ENCODE assay signal across 2 cellular contexts in the genomic region with DNA sequence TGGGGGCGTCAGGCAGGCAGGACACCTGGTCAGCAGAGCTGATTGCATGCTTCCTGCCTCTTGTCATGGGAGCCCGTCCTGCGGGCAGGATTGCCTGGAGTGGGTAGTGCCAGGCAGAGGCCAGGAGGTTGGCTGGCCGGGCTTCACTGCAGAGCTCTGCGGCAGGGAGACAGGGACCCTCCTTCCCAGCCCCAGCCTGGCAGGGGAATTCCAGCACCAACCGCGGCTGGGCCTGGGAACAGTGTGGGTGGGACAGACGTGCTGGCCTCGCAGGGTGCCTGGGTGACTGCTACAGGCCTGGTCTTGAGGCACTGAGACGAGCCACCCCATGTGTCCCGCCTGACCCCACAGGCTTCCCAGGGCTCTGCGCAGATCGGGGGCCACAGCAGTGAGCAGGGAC.
TF ChIP-seq lines count a peak whose summit lies in the region.

No MANE protein-coding gene starts in this region.

TF ChIP-seq in IMR-90, 13 proteins besides CTCF, POLR2A, EP300 and RAD21:
- TF ChIP-seq CHD1 (IDR thresholded peaks at IDR 0.05; ENCODE audit: low read depth, low read length) (no peak), CEBPB (IDR thresholded peaks at IDR 0.05; ENCODE audit: low read depth, low read length) (no peak), SMC3 (IDR thresholded peaks at IDR 0.05; ENCODE audit: low read depth, low read length) (no peak), MXI1 (IDR thresholded peaks at IDR 0.05; ENCODE audit: borderline replicate concordance, low read depth, low read length) (no peak), RCOR1 (IDR thresholded peaks at IDR 0.05; ENCODE audit: insufficient replicate concordance, low read length) (no peak), BHLHE40 (IDR thresholded peaks at IDR 0.05; ENCODE audit: low read depth, low read length) (no peak), USF2 (IDR thresholded peaks at IDR 0.05; ENCODE audit: low read depth, low read length) (no peak)
- TF ChIP-seq, protein P1, sequence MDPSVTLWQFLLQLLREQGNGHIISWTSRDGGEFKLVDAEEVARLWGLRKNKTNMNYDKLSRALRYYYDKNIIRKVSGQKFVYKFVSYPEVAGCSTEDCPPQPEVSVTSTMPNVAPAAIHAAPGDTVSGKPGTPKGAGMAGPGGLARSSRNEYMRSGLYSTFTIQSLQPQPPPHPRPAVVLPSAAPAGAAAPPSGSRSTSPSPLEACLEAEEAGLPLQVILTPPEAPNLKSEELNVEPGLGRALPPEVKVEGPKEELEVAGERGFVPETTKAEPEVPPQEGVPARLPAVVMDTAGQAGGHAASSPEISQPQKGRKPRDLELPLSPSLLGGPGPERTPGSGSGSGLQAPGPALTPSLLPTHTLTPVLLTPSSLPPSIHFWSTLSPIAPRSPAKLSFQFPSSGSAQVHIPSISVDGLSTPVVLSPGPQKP (IDR thresholded peaks at IDR 0.05; ENCODE audit: borderline replicate concordance, low read depth, low read length), result no peak
TF ChIP-seq in IMR-90: peak in this region for 0.

TF ChIP-seq in HepG2, 621 proteins besides CTCF, POLR2A, EP300 and RAD21:
- TF ChIP-seq NR2F2 (IDR thresholded peaks at IDR 0.05; ENCODE audit: borderline replicate concordance, low read depth) (no peak), ZNF512 (CRISPR knock-in tag; IDR thresholded peaks at IDR 0.05) (no peak), ZFP36 (IDR thresholded peaks at IDR 0.05; ENCODE audit: borderline replicate concordance, low read depth, low read length, partially characterized antibody) (no peak), ZNF317 (CRISPR knock-in tag; IDR thresholded peaks at IDR 0.05) (no peak), CREM (IDR thresholded peaks at IDR 0.05) (no peak), CREM (CRISPR knock-in tag; IDR thresholded peaks at IDR 0.05) (no peak), SALL2 (CRISPR knock-in tag; IDR thresholded peaks at IDR 0.05) (no peak), SNAPC2 (CRISPR knock-in tag; IDR thresholded peaks at IDR 0.05) (no peak), TP53 (CRISPR knock-in tag; conservative IDR thresholded peaks at IDR 0.05) (no peak), KDM3A (CRISPR knock-in tag; IDR thresholded peaks at IDR 0.05; ENCODE audit: low read depth) (no peak), ZNF572 (CRISPR knock-in tag; IDR thresholded peaks at IDR 0.05) (no peak), ZNF546 (CRISPR knock-in tag; conservative IDR thresholded peaks at IDR 0.05) (no peak), SNRNP70 (IDR thresholded peaks at IDR 0.05; ENCODE audit: low read depth, low read length) (no peak)
- TF ChIP-seq, protein P2, sequence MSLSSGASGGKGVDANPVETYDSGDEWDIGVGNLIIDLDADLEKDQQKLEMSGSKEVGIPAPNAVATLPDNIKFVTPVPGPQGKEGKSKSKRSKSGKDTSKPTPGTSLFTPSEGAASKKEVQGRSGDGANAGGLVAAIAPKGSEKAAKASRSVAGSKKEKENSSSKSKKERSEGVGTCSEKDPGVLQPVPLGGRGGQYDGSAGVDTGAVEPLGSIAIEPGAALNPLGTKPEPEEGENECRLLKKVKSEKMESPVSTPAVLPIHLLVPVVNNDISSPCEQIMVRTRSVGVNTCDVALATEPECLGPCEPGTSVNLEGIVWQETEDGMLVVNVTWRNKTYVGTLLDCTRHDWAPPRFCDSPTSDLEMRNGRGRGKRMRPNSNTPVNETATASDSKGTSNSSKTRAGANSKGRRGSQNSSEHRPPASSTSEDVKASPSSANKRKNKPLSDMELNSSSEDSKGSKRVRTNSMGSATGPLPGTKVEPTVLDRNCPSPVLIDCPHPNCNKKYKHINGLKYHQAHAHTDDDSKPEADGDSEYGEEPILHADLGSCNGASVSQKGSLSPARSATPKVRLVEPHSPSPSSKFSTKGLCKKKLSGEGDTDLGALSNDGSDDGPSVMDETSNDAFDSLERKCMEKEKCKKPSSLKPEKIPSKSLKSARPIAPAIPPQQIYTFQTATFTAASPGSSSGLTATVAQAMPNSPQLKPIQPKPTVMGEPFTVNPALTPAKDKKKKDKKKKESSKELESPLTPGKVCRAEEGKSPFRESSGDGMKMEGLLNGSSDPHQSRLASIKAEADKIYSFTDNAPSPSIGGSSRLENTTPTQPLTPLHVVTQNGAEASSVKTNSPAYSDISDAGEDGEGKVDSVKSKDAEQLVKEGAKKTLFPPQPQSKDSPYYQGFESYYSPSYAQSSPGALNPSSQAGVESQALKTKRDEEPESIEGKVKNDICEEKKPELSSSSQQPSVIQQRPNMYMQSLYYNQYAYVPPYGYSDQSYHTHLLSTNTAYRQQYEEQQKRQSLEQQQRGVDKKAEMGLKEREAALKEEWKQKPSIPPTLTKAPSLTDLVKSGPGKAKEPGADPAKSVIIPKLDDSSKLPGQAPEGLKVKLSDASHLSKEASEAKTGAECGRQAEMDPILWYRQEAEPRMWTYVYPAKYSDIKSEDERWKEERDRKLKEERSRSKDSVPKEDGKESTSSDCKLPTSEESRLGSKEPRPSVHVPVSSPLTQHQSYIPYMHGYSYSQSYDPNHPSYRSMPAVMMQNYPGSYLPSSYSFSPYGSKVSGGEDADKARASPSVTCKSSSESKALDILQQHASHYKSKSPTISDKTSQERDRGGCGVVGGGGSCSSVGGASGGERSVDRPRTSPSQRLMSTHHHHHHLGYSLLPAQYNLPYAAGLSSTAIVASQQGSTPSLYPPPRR (CRISPR knock-in tag; IDR thresholded peaks at IDR 0.05; ENCODE audit: borderline replicate concordance), result no peak
- TF ChIP-seq, protein P3, sequence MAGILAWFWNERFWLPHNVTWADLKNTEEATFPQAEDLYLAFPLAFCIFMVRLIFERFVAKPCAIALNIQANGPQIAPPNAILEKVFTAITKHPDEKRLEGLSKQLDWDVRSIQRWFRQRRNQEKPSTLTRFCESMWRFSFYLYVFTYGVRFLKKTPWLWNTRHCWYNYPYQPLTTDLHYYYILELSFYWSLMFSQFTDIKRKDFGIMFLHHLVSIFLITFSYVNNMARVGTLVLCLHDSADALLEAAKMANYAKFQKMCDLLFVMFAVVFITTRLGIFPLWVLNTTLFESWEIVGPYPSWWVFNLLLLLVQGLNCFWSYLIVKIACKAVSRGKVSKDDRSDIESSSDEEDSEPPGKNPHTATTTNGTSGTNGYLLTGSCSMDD (CRISPR knock-in tag; IDR thresholded peaks at IDR 0.05), result no peak
- TF ChIP-seq, protein P4, sequence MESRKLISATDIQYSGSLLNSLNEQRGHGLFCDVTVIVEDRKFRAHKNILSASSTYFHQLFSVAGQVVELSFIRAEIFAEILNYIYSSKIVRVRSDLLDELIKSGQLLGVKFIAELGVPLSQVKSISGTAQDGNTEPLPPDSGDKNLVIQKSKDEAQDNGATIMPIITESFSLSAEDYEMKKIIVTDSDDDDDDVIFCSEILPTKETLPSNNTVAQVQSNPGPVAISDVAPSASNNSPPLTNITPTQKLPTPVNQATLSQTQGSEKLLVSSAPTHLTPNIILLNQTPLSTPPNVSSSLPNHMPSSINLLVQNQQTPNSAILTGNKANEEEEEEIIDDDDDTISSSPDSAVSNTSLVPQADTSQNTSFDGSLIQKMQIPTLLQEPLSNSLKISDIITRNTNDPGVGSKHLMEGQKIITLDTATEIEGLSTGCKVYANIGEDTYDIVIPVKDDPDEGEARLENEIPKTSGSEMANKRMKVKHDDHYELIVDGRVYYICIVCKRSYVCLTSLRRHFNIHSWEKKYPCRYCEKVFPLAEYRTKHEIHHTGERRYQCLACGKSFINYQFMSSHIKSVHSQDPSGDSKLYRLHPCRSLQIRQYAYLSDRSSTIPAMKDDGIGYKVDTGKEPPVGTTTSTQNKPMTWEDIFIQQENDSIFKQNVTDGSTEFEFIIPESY (CRISPR knock-in tag; IDR thresholded peaks at IDR 0.05), result no peak
- TF ChIP-seq, protein P5, sequence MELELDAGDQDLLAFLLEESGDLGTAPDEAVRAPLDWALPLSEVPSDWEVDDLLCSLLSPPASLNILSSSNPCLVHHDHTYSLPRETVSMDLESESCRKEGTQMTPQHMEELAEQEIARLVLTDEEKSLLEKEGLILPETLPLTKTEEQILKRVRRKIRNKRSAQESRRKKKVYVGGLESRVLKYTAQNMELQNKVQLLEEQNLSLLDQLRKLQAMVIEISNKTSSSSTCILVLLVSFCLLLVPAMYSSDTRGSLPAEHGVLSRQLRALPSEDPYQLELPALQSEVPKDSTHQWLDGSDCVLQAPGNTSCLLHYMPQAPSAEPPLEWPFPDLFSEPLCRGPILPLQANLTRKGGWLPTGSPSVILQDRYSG (CRISPR knock-in tag; IDR thresholded peaks at IDR 0.05), result no peak
